ENCODE assay signal across 12 cellular contexts in genomic region chr7:37211097-37211496, GRCh38.
DNase-seq lines count a peak whose midpoint lies in the region; ATAC-seq and TF ChIP-seq lines count a peak whose summit lies in the region.
"Had no signal": no experiment of that assay in that cellular context is flagged by ENCODE, and none has a peak within 500 bp of the region (broad histone marks: within the 10 kb centered on the region; RNA-seq: fewer than 3 reads in every experiment).

No MANE protein-coding gene starts in this region.

- H3K9me3 Mint-ChIP-seq in stimulated activated naive B cell treated with anti-CD40 and anti-IgM and Interleukin-4, amounts not matched to agents 10 μg/mL and 1 μg/mL and 100 μg/mL, for 72 hours = no peaks in the 10 kb centered on the region
- H3K9me3 Mint-ChIP-seq: activated naive CD4-positive, alpha-beta T cell treated with anti-CD3 and anti-CD28 coated beads, Interleukin-2, amount 10 ng/mL, durations not matched to agents 7 days and 5 days had no signal

- DNase-seq in HFF-Myc (ENCODE audit: extremely low read depth, low read depth) (peak; percentile 5), left kidney (ENCODE audit: low read depth, low spot score) (peak; percentile 35), DMS79 treated with DMSO at 0.1 percent for 48 hours (lab: John Stamatoyannopoulos, UW) (no peak)
- no peak for DNase-seq in stimulated activated naive B cell treated with anti-CD40 and anti-IgM and Interleukin-4, amounts not matched to agents 10 μg/mL and 1 μg/mL and 100 μg/mL, for 72 hours
- DNase-seq: activated naive CD4-positive, alpha-beta T cell treated with anti-CD3 and anti-CD28 coated beads, Interleukin-2, amount 10 ng/mL, durations not matched to agents 7 days and 5 days; GOT3; NCI-H1105 treated with DMSO at 0.1 percent for 48 hours had no signal

- peak overlapping the region; percentile 5 for H3K27ac Mint-ChIP-seq in stimulated activated naive B cell treated with anti-CD40 and anti-IgM and Interleukin-4, amounts not matched to agents 10 μg/mL and 1 μg/mL and 100 μg/mL, for 72 hours
- H3K27ac Mint-ChIP-seq: activated naive CD4-positive, alpha-beta T cell treated with anti-CD3 and anti-CD28 coated beads, Interleukin-2, amount 10 ng/mL, durations not matched to agents 7 days and 5 days had no signal

- H3K4me3 Mint-ChIP-seq in stimulated activated naive B cell treated with anti-CD40 and anti-IgM and Interleukin-4, amounts not matched to agents 10 μg/mL and 1 μg/mL and 100 μg/mL, for 72 hours = no peak overlapping the region
- H3K4me3 Mint-ChIP-seq: activated naive CD4-positive, alpha-beta T cell treated with anti-CD3 and anti-CD28 coated beads, Interleukin-2, amount 10 ng/mL, durations not matched to agents 7 days and 5 days had no signal

- no peak for TF ChIP-seq CTCF in HFF-Myc (IDR thresholded peaks at IDR 0.05; ENCODE audit: low read depth, low read length, missing control alignments)

- no peaks in the 10 kb centered on the region for H3K27me3 Mint-ChIP-seq in stimulated activated naive B cell treated with anti-CD40 and anti-IgM and Interleukin-4, amounts not matched to agents 10 μg/mL and 1 μg/mL and 100 μg/mL, for 72 hours
- H3K27me3 Mint-ChIP-seq: activated naive CD4-positive, alpha-beta T cell treated with anti-CD3 and anti-CD28 coated beads, Interleukin-2, amount 10 ng/mL, durations not matched to agents 7 days and 5 days had no signal

- no peak overlapping the region for H3K4me3 ChIP-seq in HFF-Myc (replicated peaks; ENCODE audit: low read depth, low read length)

- peaks cover 18 to 44% of the 10 kb centered on the region in 2 donors for H3K4me1 Mint-ChIP-seq in stimulated activated naive B cell treated with anti-CD40 and anti-IgM and Interleukin-4, amounts not matched to agents 10 μg/mL and 1 μg/mL and 100 μg/mL, for 72 hours

- no peak for ATAC-seq in stimulated activated naive B cell treated with anti-CD40 and anti-IgM and Interleukin-4, amounts not matched to agents 10 μg/mL and 1 μg/mL and 100 μg/mL, for 72 hours (replicated peaks)
- ATAC-seq in GM21367 (IDR thresholded peaks at IDR 0.05; ENCODE audit: unreplicated experiment) (no peak), GM21381 (IDR thresholded peaks at IDR 0.05; ENCODE audit: unreplicated experiment) (no peak), HG03139 (IDR thresholded peaks at IDR 0.05; ENCODE audit: unreplicated experiment) (no peak)

- H3K27ac ChIP-seq in cingulate gyrus (ENCODE audit: low read depth, low read length) = peak overlapping the region; percentile 62
- H3K27ac ChIP-seq: neutrophil had no signal

- H3K36me3 Mint-ChIP-seq in stimulated activated naive B cell treated with anti-CD40 and anti-IgM and Interleukin-4, amounts not matched to agents 10 μg/mL and 1 μg/mL and 100 μg/mL, for 72 hours = peaks cover 34 to 59% of the 10 kb centered on the region in 2 donors

Comparison
In these comparisons a context has a peak if more than half of its experiments do, and no peak if none do; other contexts are left out.
1. DNase-seq: peak in HFF-Myc (single experiment) and left kidney (single experiment); none in stimulated activated naive B cell treated with anti-CD40 and anti-IgM and Interleukin-4, amounts not matched to agents 10 μg/mL and 1 μg/mL and 100 μg/mL, for 72 hours (single experiment) and DMS79 treated with DMSO at 0.1 percent for 48 hours (single experiment).